ENCODE assay signal across 1 cellular context in genomic region chr6:134436950-134437349, GRCh38.
TF ChIP-seq lines count a peak whose summit lies in the region.

No MANE protein-coding gene starts in this region.

TF ChIP-seq in GM23338, 12 proteins besides CTCF, POLR2A, EP300 and RAD21 (continued from another document):
- no peak for TF ChIP-seq EZH2phosphoT487 (IDR thresholded peaks at IDR 0.05; ENCODE audit: unreplicated experiment)
- TF ChIP-seq ETS1 (IDR thresholded peaks at IDR 0.05) = no peak
- no peak for TF ChIP-seq STAT1 (IDR thresholded peaks at IDR 0.05; ENCODE audit: unreplicated experiment)
- no peak for TF ChIP-seq CREB1 (CRISPR knock-in tag; IDR thresholded peaks at IDR 0.05; ENCODE audit: low read depth)
- no peak for TF ChIP-seq JUNB (IDR thresholded peaks at IDR 0.05; ENCODE audit: unreplicated experiment)
- TF ChIP-seq EZH2 (IDR thresholded peaks at IDR 0.05; ENCODE audit: low read depth, unreplicated experiment) = no peak
- no peak for TF ChIP-seq ZNF331 (CRISPR knock-in tag; IDR thresholded peaks at IDR 0.05; ENCODE audit: low read depth)
